Comparison of ENCODE assay signal across 8 cellular contexts in the genomic region with DNA sequence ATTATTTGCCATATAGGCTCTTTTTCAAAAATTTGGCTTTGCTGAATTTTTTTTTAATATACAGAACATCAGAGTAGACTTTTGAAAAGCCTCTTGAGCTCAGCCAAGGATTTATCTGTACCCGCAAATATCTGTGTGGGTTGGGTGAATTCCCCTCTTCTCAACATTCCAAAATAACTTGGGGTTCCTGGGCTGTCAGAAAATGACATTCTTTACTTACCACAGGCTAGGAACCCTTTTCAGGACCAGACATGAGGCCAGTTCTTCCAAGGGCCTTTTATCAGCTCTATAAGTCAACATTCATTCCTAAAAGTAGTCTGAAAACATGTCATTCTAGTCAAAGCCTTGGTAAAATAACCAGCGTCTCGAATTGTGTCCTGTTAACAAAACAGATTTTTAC.
"Had no signal": no experiment of that assay in that cellular context is flagged by ENCODE, and none has a peak within 500 bp of the region (broad histone marks: within the 10 kb centered on the region; RNA-seq: fewer than 3 reads in every experiment).

No MANE protein-coding gene starts in this region.

- H3K9me3 ChIP-seq: HAP-1 had no signal

- ATAC-seq: HCT116, HepG2 had no signal

- H3K4me1 ChIP-seq: HAP-1 had no signal

- DNase-seq: GM23248, GOT3, H7, HFFc6 had no signal

- H3K36me3 ChIP-seq: HAP-1 had no signal

- H3K27ac ChIP-seq: GM23248, HL-60 had no signal

- H2AFZ ChIP-seq: GM23248 had no signal

- H3K4me3 ChIP-seq: GM23248, HAP-1 had no signal

- H3K9ac ChIP-seq: GM23248 had no signal
